In genomic region chr1:155079210-155079486, GRCh38 we compare ENCODE assay signal across 8 cellular contexts. TPM values are rescaled to one million over a fixed set of nuclear protein-coding genes. Genes with fewer than 3 reads are reported as not detected.
A peak's percentile ranks its signal among the peaks of the same experiment; 100 is the strongest.
DNase-seq lines count a peak whose midpoint lies in the region; ATAC-seq and TF ChIP-seq lines count a peak whose summit lies in the region.

No MANE protein-coding gene starts in this region.

- no peak for TF ChIP-seq CTCF in WERI-Rb-1 (IDR thresholded peaks at IDR 0.05; ENCODE audit: low read depth, low read length)
- no peak for TF ChIP-seq CTCF in fibroblast of the aortic adventitia (IDR thresholded peaks at IDR 0.05; ENCODE audit: insufficient read depth, low read length)

- peak overlapping the region; percentile 57 for H3K4me3 ChIP-seq in H7 (ENCODE audit: insufficient read depth, low read depth, low read length)
- peak overlapping the region; percentile 67 for H3K4me3 ChIP-seq in WERI-Rb-1 (ENCODE audit: low read depth, low read length)
- peak overlapping the region; percentile 48 for H3K4me3 ChIP-seq in fibroblast of the aortic adventitia (ENCODE audit: low read depth, low read length)
- peak overlapping the region; percentile 41 for H3K4me3 ChIP-seq in skeletal muscle cell (ENCODE audit: low read depth, low read length)

- DNase-seq in H7 (no peak), WERI-Rb-1 (no peak), fibroblast of the aortic adventitia (ENCODE audit: low read depth) (no peak), skeletal muscle cell (ENCODE audit: low read depth) (no peak), NCI-H226 (no peak), NK-92 (lab: John Stamatoyannopoulos, UW; ENCODE audit: unreplicated experiment) (no peak)

- H3K27ac ChIP-seq in WERI-Rb-1 = no peak overlapping the region

- no peaks in the 10 kb centered on the region for H3K36me3 ChIP-seq in H7 (replicated peaks; ENCODE audit: control insufficient read depth, insufficient read depth, low read length)
- H3K36me3 ChIP-seq in WERI-Rb-1 = no peaks in the 10 kb centered on the region

- H3K27me3 ChIP-seq in H7 (ENCODE audit: control insufficient read depth, insufficient read depth, low read length) = peaks cover 78% of the 10 kb centered on the region
- peaks cover 36% of the 10 kb centered on the region for H3K27me3 ChIP-seq in WERI-Rb-1 (ENCODE audit: insufficient read depth, low read depth, severe bottlenecking)

- H3K9me3 ChIP-seq in WERI-Rb-1 (ENCODE audit: severe bottlenecking) = no peaks in the 10 kb centered on the region

- ATAC-seq in HG03565 (IDR thresholded peaks at IDR 0.05; ENCODE audit: unreplicated experiment) = no peak
- ATAC-seq in activated CD4-positive, CD25-positive, alpha-beta regulatory T cell treated with anti-CD3 and anti-CD28 coated beads, Interleukin-2, amount 50 U/mL, for 24 hours = no peak

RNA-seq across cellular contexts. Expression of gene EFNA3, which starts 0.5 kb away (rescaled TPM):
- 17.5 and 24.9 TPM in 2 replicates for total RNA-seq in H7 (2014; rRNA removed; shearing (Covaris generic))
- 0.90 TPM in 1 of 2 replicates, not detected in the other for total RNA-seq in fibroblast of the aortic adventitia (ENCODE audit: low replicate concordance)

RNA-seq across cellular contexts. Expression of gene EFNA4, which starts 15.6 kb away (rescaled TPM):
- total RNA-seq in H7 (2014; rRNA removed; shearing (Covaris generic)) = 59.5 and 59.6 TPM in 2 replicates
- total RNA-seq in fibroblast of the aortic adventitia (ENCODE audit: low replicate concordance) = 2.4 and 5.3 TPM in 2 replicates

RNA-seq across cellular contexts. Expression of gene ADAM15, which starts 28.0 kb away (rescaled TPM):
- total RNA-seq in H7 (2014; rRNA removed; shearing (Covaris generic)) = 34.9 and 35.0 TPM in 2 replicates
- total RNA-seq in fibroblast of the aortic adventitia (ENCODE audit: low replicate concordance) = 39.0 and 69.9 TPM in 2 replicates

RNA-seq across cellular contexts. Expression of gene DCST1, which starts 45.5 kb away (rescaled TPM):
- not detected in 2 replicates for total RNA-seq in H7 (2014; rRNA removed; shearing (Covaris generic))
- not detected in 2 replicates for total RNA-seq in fibroblast of the aortic adventitia (ENCODE audit: low replicate concordance)

RNA-seq across cellular contexts. Expression of gene DCST2, which starts 45.6 kb away (rescaled TPM):
- 0.31 and 1.5 TPM in 2 replicates for total RNA-seq in H7 (2014; rRNA removed; shearing (Covaris generic))
- 0.09 TPM in 1 of 2 replicates, not detected in the other for total RNA-seq in fibroblast of the aortic adventitia (ENCODE audit: low replicate concordance)
